Comparison of ENCODE assay signal across 9 cellular contexts in the genomic region with DNA sequence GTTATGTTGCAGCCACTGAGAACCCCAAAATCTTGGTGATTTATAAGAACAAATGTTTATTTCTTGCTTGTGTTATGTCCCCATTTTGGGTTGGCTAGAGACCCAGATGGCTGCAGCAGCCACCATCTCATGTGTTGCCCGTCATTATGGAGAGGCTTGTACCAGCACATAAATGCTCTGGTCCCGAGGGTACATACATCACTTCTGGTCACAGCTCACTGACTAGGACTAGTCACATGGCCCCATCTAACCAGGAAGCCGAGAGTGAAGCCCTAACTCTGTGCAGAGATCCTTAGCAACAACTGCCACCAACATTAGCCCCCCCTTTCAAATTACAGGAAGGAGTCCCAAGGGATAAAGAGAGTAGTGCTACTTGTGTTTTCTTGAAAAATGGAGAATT. TPM values are rescaled to one million over a fixed set of nuclear protein-coding genes. Genes with fewer than 3 reads are reported as not detected.
A peak's percentile ranks its signal among the peaks of the same experiment; 100 is the strongest.
DNase-seq lines count a peak whose midpoint lies in the region; ATAC-seq and TF ChIP-seq lines count a peak whose summit lies in the region.
"Had no signal": no experiment of that assay in that cellular context is flagged by ENCODE, and none has a peak within 500 bp of the region (broad histone marks: within the 10 kb centered on the region; RNA-seq: fewer than 3 reads in every experiment).

No MANE protein-coding gene starts in this region.

- H3K9me2 ChIP-seq in OCI-LY1 (ENCODE audit: low read depth, low read length), result no peaks in the 10 kb centered on the region

- no peak overlapping the region for H3K4me3 ChIP-seq in BLaER1 treated with 17β-estradiol and CSF1 and Interleukin-3, amounts not matched to agents 10 nM and 100 nM
- no peak overlapping the region for H3K4me3 ChIP-seq in OCI-LY1 (ENCODE audit: low read depth, low read length, poor library complexity, severe bottlenecking)

- H3K27ac ChIP-seq in BLaER1 treated with 17β-estradiol and CSF1 and Interleukin-3, amounts not matched to agents 10 nM and 100 nM, result peak overlapping the region in 7 of 11 experiments; percentile 22 to 56 (median 30); a peak in 12 of 22 replicates
- H3K27ac ChIP-seq in OCI-LY1 (ENCODE audit: low read depth, low read length, poor library complexity, severe bottlenecking), result no peak overlapping the region

- CTCF ChIA-PET in GM10248 (lab: Yijun Ruan, JAX), result no interaction called here

- no peak overlapping the region for H3K9ac ChIP-seq in BLaER1 treated with 17β-estradiol and CSF1 and Interleukin-3, amounts not matched to agents 10 nM and 100 nM
- H3K9ac ChIP-seq in OCI-LY1 (ENCODE audit: low read length), result no peak overlapping the region

- no peaks in the 10 kb centered on the region; the same call in 1 of the 2 replicates for H3F3A ChIP-seq in OCI-LY1 (ENCODE audit: insufficient read depth, low read length)

- ATAC-seq in GM19395 (IDR thresholded peaks at IDR 0.05; ENCODE audit: unreplicated experiment), result peak; percentile 81
- ATAC-seq in HG03135 (IDR thresholded peaks at IDR 0.05; ENCODE audit: unreplicated experiment), result peak; percentile 71
- no peak for ATAC-seq in activated CD4-positive, CD25-positive, alpha-beta regulatory T cell treated with anti-CD3 and anti-CD28 coated beads, Interleukin-2, amount 50 U/mL, for 24 hours

- peaks cover 21 to 67% (median 39%) of the 10 kb centered on the region in 10 experiments for H3K4me1 ChIP-seq in BLaER1 treated with 17β-estradiol and CSF1 and Interleukin-3, amounts not matched to agents 10 nM and 100 nM
- H3K4me1 ChIP-seq in OCI-LY1 (ENCODE audit: insufficient read depth, low read length, severe bottlenecking), result peaks cover 10% of the 10 kb centered on the region

- DNase-seq in H4 (ENCODE audit: low spot score), result no peak
- DNase-seq in GM10248 (ENCODE audit: extremely low spot score), result no peak
- no peak for DNase-seq in activated CD4-positive, alpha-beta T cell treated with anti-CD3 and anti-CD28 coated beads for 48 hours
- DNase-seq: activated CD4-positive, alpha-beta T cell treated with anti-CD3 and anti-CD28 coated beads for 4 hours had no signal

- POLR2A ChIA-PET in GM10248 (lab: Yijun Ruan, JAX), result no interaction called here

- H3K79me2 ChIP-seq in OCI-LY1 (ENCODE audit: insufficient read depth, low read length), result no peaks in the 10 kb centered on the region

- H3K36me3 ChIP-seq in BLaER1 treated with 17β-estradiol and CSF1 and Interleukin-3, amounts not matched to agents 10 nM and 100 nM, result peaks cover 6 to 46% (median 30%) of the 10 kb centered on the region in 11 experiments; a peak in 16 of 22 replicates
- H3K36me3 ChIP-seq in OCI-LY1 (ENCODE audit: insufficient read depth, low read length), result peaks cover 15% of the 10 kb centered on the region

- H4K20me1 ChIP-seq in BLaER1 treated with 17β-estradiol and CSF1 and Interleukin-3, amounts not matched to agents 10 nM and 100 nM, result no peaks in the 10 kb centered on the region
- H4K20me1 ChIP-seq in OCI-LY1 (ENCODE audit: insufficient read depth, low read length), result no peaks in the 10 kb centered on the region

- TF ChIP-seq CTCF in OCI-LY1 (IDR thresholded peaks at IDR 0.05; ENCODE audit: low read length) (no peak), GM10248 (IDR thresholded peaks at IDR 0.05; ENCODE audit: control extremely low read depth, extremely low read depth, low read depth, missing control alignments) (no peak)

- no peaks in the 10 kb centered on the region for H3K27me3 ChIP-seq in BLaER1 treated with 17β-estradiol and CSF1 and Interleukin-3, amounts not matched to agents 10 nM and 100 nM
- H3K27me3 ChIP-seq in OCI-LY1 (ENCODE audit: insufficient read depth, low read length), result no peaks in the 10 kb centered on the region

- H2AFZ ChIP-seq in OCI-LY1 (ENCODE audit: low read length), result no peak overlapping the region; the same call in 1 of the 2 replicates

- peaks cover 0 to 9% (median 0%) of the 10 kb centered on the region in 11 experiments; a peak in 1 of 22 replicates for H3K9me3 ChIP-seq in BLaER1 treated with 17β-estradiol and CSF1 and Interleukin-3, amounts not matched to agents 10 nM and 100 nM (replicated peaks in 1 of 11)
- no peaks in the 10 kb centered on the region for H3K9me3 ChIP-seq in OCI-LY1 (ENCODE audit: low read length)

- peak overlapping the region; percentile 43 to 65 (median 59); a peak in 20 of 22 replicates for H3K4me2 ChIP-seq in BLaER1 treated with 17β-estradiol and CSF1 and Interleukin-3, amounts not matched to agents 10 nM and 100 nM
- H3K4me2 ChIP-seq in OCI-LY1 (ENCODE audit: low read length), result peak overlapping the region; percentile 8; the same call in 1 of the 2 replicates

RNA-seq across cellular contexts. Expression of a gene that starts 25.5 kb away (rescaled TPM):
- total RNA-seq in H4 (2014; rRNA removed; shearing (Covaris generic)), result 23.7 and 30.5 TPM in 2 replicates

Comparison
In these comparisons a context has a peak if more than half of its experiments do, and no peak if none do; other contexts are left out.
1. ATAC-seq: peak in GM19395 (single experiment) and HG03135 (single experiment); none in activated CD4-positive, CD25-positive, alpha-beta regulatory T cell treated with anti-CD3 and anti-CD28 coated beads, Interleukin-2, amount 50 U/mL, for 24 hours (0 of 2).